Comparison of ENCODE assay signal across 9 cellular contexts in the genomic region with DNA sequence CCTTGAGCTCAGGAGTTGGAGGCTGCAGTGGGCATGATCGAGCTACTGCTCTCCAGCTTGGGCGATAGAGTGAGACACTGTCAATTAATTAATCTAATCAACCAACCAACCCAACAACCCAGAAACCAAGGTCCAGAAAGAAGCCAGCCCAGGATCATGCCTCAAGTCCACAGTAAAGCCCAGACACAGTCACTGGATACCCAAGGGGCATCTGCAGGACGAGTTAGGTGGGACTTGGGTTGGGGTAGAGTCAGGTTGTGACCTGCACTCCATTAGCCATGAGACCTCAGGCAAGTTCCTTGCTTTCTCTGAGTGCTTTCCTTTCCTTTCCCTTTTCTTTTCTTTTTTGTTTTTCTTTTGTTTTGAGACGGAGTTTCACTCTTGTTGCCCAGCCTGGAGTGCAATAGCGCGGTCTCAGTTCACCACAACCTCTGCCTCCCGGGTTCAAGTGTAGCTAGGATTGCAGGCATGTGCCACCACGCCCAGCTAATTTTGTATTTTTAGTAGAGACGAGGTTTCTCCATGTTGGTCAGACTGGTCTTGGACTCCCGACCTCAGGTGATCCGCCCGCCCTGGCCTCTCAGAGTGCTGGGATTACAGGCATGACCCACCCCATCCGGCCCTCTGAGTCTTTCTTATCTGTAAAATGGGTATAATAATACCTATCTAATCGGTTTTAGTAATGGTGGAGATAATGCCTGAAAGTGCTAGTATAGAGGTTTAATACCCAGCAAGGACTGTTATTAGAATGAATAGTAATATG. TPM values are rescaled to one million over a fixed set of nuclear protein-coding genes. Genes with fewer than 3 reads are reported as not detected.
DNase-seq lines count a peak whose midpoint lies in the region; ATAC-seq and TF ChIP-seq lines count a peak whose summit lies in the region.
"Had no signal": no experiment of that assay in that cellular context is flagged by ENCODE, and none has a peak within 500 bp of the region (broad histone marks: within the 10 kb centered on the region; RNA-seq: fewer than 3 reads in every experiment).

No MANE protein-coding gene starts in this region.

- no peak overlapping the region for H3K27ac Mint-ChIP-seq in CD4-positive, CD25-positive, alpha-beta regulatory T cell
- no peak overlapping the region for H3K27ac Mint-ChIP-seq in activated T-helper 17 cell treated with anti-CD3 and anti-CD28 coated beads, Interleukin-2, amount 50 U/mL, for 72 hours

- no peak overlapping the region for H3K4me3 ChIP-seq in CD4-positive, CD25-positive, alpha-beta regulatory T cell (ENCODE audit: low read depth, low read length)
- peak overlapping the region; percentile 50 for H3K4me3 ChIP-seq in H7 (ENCODE audit: insufficient read depth, low read depth, low read length)
- H3K4me3 ChIP-seq in mesendoderm (ENCODE audit: low read length) = no peak overlapping the region
- H3K4me3 ChIP-seq in left lung = no peak overlapping the region

- no peaks in the 10 kb centered on the region for H3K27me3 ChIP-seq in CD4-positive, CD25-positive, alpha-beta regulatory T cell (ENCODE audit: control insufficient read depth, insufficient read depth, low read length)
- H3K27me3 ChIP-seq in H7 (ENCODE audit: control insufficient read depth, insufficient read depth, low read length) = no peaks in the 10 kb centered on the region
- H3K27me3 ChIP-seq in mesendoderm (ENCODE audit: insufficient read depth, low read length, poor library complexity) = no peaks in the 10 kb centered on the region
- H3K27me3 ChIP-seq in left lung = peaks cover 0 to 20% of the 10 kb centered on the region in 2 donors

- no peaks in the 10 kb centered on the region for H3K9me3 Mint-ChIP-seq in CD4-positive, CD25-positive, alpha-beta regulatory T cell
- no peaks in the 10 kb centered on the region for H3K9me3 Mint-ChIP-seq in activated T-helper 17 cell treated with anti-CD3 and anti-CD28 coated beads, Interleukin-2, amount 50 U/mL, for 72 hours

- no peak overlapping the region for H2BK15ac ChIP-seq in mesendoderm (replicated peaks; ENCODE audit: low read depth)

- H3K4me2 ChIP-seq in mesendoderm (ENCODE audit: low read length) = no peak overlapping the region

- H3K9ac ChIP-seq in mesendoderm (ENCODE audit: low read length) = no peak overlapping the region

- peak overlapping the region in 3 of 4 donors; percentile 50 to 78 (median 63) for H3K4me3 Mint-ChIP-seq in CD4-positive, CD25-positive, alpha-beta regulatory T cell
- peak overlapping the region; percentile 59 for H3K4me3 Mint-ChIP-seq in activated T-helper 17 cell treated with anti-CD3 and anti-CD28 coated beads, Interleukin-2, amount 50 U/mL, for 72 hours

- intact Hi-C loops in left lung (cut with DNase I) = no loop called here

- H3K4me1 ChIP-seq in CD4-positive, CD25-positive, alpha-beta regulatory T cell (ENCODE audit: control insufficient read depth, insufficient read depth, low read length, poor library complexity, severe bottlenecking) = peaks cover 27% of the 10 kb centered on the region
- H3K4me1 ChIP-seq in mesendoderm (ENCODE audit: control insufficient read depth, low read depth, low read length) (peaks cover 2% of the 10 kb centered on the region), left lung (peaks cover 8 to 24% of the 10 kb centered on the region in 2 donors)

- no peaks in the 10 kb centered on the region for H3K9me3 ChIP-seq in CD4-positive, CD25-positive, alpha-beta regulatory T cell (ENCODE audit: control insufficient read depth in 2 of 2, low read length in 2 of 2)
- H3K9me3 ChIP-seq in left lung = no peaks in the 10 kb centered on the region
- H3K9me3 ChIP-seq: lower lobe of right lung had no signal

- no peak overlapping the region for H4K8ac ChIP-seq in mesendoderm (ENCODE audit: low read depth, low read length)

- H2BK5ac ChIP-seq in mesendoderm (ENCODE audit: low read length) = no peak overlapping the region

- no peak overlapping the region for H3K18ac ChIP-seq in mesendoderm (ENCODE audit: low read length)

- H3K36me3 Mint-ChIP-seq in CD4-positive, CD25-positive, alpha-beta regulatory T cell = no peaks in the 10 kb centered on the region
- H3K36me3 Mint-ChIP-seq in activated T-helper 17 cell treated with anti-CD3 and anti-CD28 coated beads, Interleukin-2, amount 50 U/mL, for 72 hours (ENCODE audit: low read depth) = no peaks in the 10 kb centered on the region

- no CpG with 5 or more reads among the region's 14 CpGs for WGBS in mesendoderm (ENCODE audit: extremely low coverage, insufficient coverage, low lambda C conversion rate)

- no peak for TF ChIP-seq CTCF in left lung (IDR thresholded peaks at IDR 0.05)

- H3K27me3 Mint-ChIP-seq in CD4-positive, CD25-positive, alpha-beta regulatory T cell = peaks cover 4% of the 10 kb centered on the region
- H3K27me3 Mint-ChIP-seq in activated T-helper 17 cell treated with anti-CD3 and anti-CD28 coated beads, Interleukin-2, amount 50 U/mL, for 72 hours = no peaks in the 10 kb centered on the region

- no peak for ATAC-seq in CD4-positive, CD25-positive, alpha-beta regulatory T cell (ENCODE audit: low read depth in 2 of 2)
- no peak for ATAC-seq in activated T-helper 17 cell treated with anti-CD3 and anti-CD28 coated beads, Interleukin-2, amount 50 U/mL, for 72 hours (replicated peaks)
- ATAC-seq in HG02840 (IDR thresholded peaks at IDR 0.05; ENCODE audit: low FRiP score, unreplicated experiment) (no peak), left lung (no peak)
- ATAC-seq in activated CD4-positive, CD25-positive, alpha-beta regulatory T cell treated with anti-CD3 and anti-CD28 coated beads, Interleukin-2, amount 50 U/mL, for 24 hours = no peak

- no peak for DNase-seq in CD4-positive, CD25-positive, alpha-beta regulatory T cell
- DNase-seq in H7 (peak; percentile 41), mesendoderm (no peak), NCI-H2227 treated with DMSO at 0.1 percent for 48 hours (lab: John Stamatoyannopoulos, UW) (no peak), left lung (no peak)
- DNase-seq: lower lobe of right lung had no signal

- H2BK120ac ChIP-seq in mesendoderm (ENCODE audit: low read depth, low read length) = no peak overlapping the region

- no peak overlapping the region for H4K5ac ChIP-seq in mesendoderm (ENCODE audit: low read length)

- no peak overlapping the region for H3K27ac ChIP-seq in CD4-positive, CD25-positive, alpha-beta regulatory T cell (ENCODE audit: insufficient read depth, low read length, poor library complexity, severe bottlenecking)
- H3K27ac ChIP-seq in mesendoderm (ENCODE audit: low read depth, low read length) = no peak overlapping the region
- no peak overlapping the region for H3K27ac ChIP-seq in left lung
- H3K27ac ChIP-seq: lower lobe of right lung had no signal

- H3K79me1 ChIP-seq in mesendoderm (ENCODE audit: low read length) = no peaks in the 10 kb centered on the region

- H3K23ac ChIP-seq in mesendoderm (ENCODE audit: low read length) = no peak overlapping the region

- H3K36me3 ChIP-seq in CD4-positive, CD25-positive, alpha-beta regulatory T cell (ENCODE audit: control insufficient read depth, insufficient read depth, low read length) = no peaks in the 10 kb centered on the region
- H3K36me3 ChIP-seq in H7 (replicated peaks; ENCODE audit: control insufficient read depth, insufficient read depth, low read length) (no peaks in the 10 kb centered on the region), mesendoderm (ENCODE audit: control insufficient read depth, insufficient read depth, low read length) (no peaks in the 10 kb centered on the region), left lung (peaks cover 0 to 9% of the 10 kb centered on the region in 2 donors)

- no peak overlapping the region for H3K4ac ChIP-seq in mesendoderm (ENCODE audit: low read depth, low read length)

- H3K79me2 ChIP-seq in mesendoderm (ENCODE audit: control insufficient read depth, insufficient read depth, low read length) = no peaks in the 10 kb centered on the region

- H3K56ac ChIP-seq in mesendoderm (ENCODE audit: low read length) = peak overlapping the region; percentile 81

- H3K4me1 Mint-ChIP-seq in CD4-positive, CD25-positive, alpha-beta regulatory T cell = peaks cover 0 to 32% (median 18%) of the 10 kb centered on the region in 4 donors
- H3K4me1 Mint-ChIP-seq in activated T-helper 17 cell treated with anti-CD3 and anti-CD28 coated beads, Interleukin-2, amount 50 U/mL, for 72 hours = peaks cover 5% of the 10 kb centered on the region

- H2AK5ac ChIP-seq in mesendoderm (ENCODE audit: low read length) = no peak overlapping the region

RNA-seq across cellular contexts. Expression of a gene that starts 3.5 kb away (rescaled TPM):
- 0.91 TPM for total RNA-seq in CD4-positive, CD25-positive, alpha-beta regulatory T cell
- under 1 TPM; 0.30 to 0.64 (median 0.61) TPM for polyA plus RNA-seq in CD4-positive, CD25-positive, alpha-beta regulatory T cell
- 1.1 and 2.9 TPM in 2 replicates for total RNA-seq in H7 (2014; rRNA removed; shearing (Covaris generic))
- under 1 TPM; 0.82 to 0.90 TPM for total RNA-seq in activated T-helper 17 cell treated with anti-CD3 and anti-CD28 coated beads, Interleukin-2, amount 50 U/mL, for 72 hours
- polyA plus RNA-seq in mesendoderm (2013, experiment 1 of 2) = 0.59 TPM
- 0.67 TPM for polyA plus RNA-seq in mesendoderm (2013, experiment 2 of 2)
- total RNA-seq in left lung = 1 to 10 TPM; 1.2 to 1.7 TPM

RNA-seq across cellular contexts. Expression of a gene that starts 12.8 kb away (rescaled TPM):
- 45.0 TPM for total RNA-seq in CD4-positive, CD25-positive, alpha-beta regulatory T cell
- polyA plus RNA-seq in CD4-positive, CD25-positive, alpha-beta regulatory T cell = 10 to 100 TPM; 41.6 to 56.1 (median 51.8) TPM
- total RNA-seq in H7 (2014; rRNA removed; shearing (Covaris generic)) = 56.1 and 59.2 TPM in 2 replicates
- 100 to 1,000 TPM in 1 of 2 donors, 10 to 100 TPM in 1; 76.7 to 108 TPM for total RNA-seq in activated T-helper 17 cell treated with anti-CD3 and anti-CD28 coated beads, Interleukin-2, amount 50 U/mL, for 72 hours
- polyA plus RNA-seq in mesendoderm (2013, experiment 1 of 2) = 113 TPM
- polyA plus RNA-seq in mesendoderm (2013, experiment 2 of 2) = 116 TPM
- 100 to 1,000 TPM in 1 of 2 donors, 10 to 100 TPM in 1; 66.5 to 116 TPM for total RNA-seq in left lung

RNA-seq across cellular contexts. Expression of a gene that starts 13.1 kb away (rescaled TPM):
- total RNA-seq in CD4-positive, CD25-positive, alpha-beta regulatory T cell = 11.8 TPM
- 10 to 100 TPM in 3 of 4 donors, 1 to 10 TPM in 1; 9.2 to 17.2 (median 12.0) TPM for polyA plus RNA-seq in CD4-positive, CD25-positive, alpha-beta regulatory T cell
- total RNA-seq in H7 (2014; rRNA removed; shearing (Covaris generic)) = 36.9 and 43.9 TPM in 2 replicates
- 10 to 100 TPM in 1 of 2 donors, 1 to 10 TPM in 1; 8.4 to 11.0 TPM for total RNA-seq in activated T-helper 17 cell treated with anti-CD3 and anti-CD28 coated beads, Interleukin-2, amount 50 U/mL, for 72 hours
- 9.6 TPM for polyA plus RNA-seq in mesendoderm (2013, experiment 1 of 2)
- 9.0 TPM for polyA plus RNA-seq in mesendoderm (2013, experiment 2 of 2)
- 10 to 100 TPM; 41.5 to 56.2 TPM for total RNA-seq in left lung

RNA-seq across cellular contexts. Expression of a gene that starts 17.7 kb away (rescaled TPM):
- 40.8 TPM for total RNA-seq in CD4-positive, CD25-positive, alpha-beta regulatory T cell
- polyA plus RNA-seq in CD4-positive, CD25-positive, alpha-beta regulatory T cell = 10 to 100 TPM; 44.0 to 55.4 (median 49.5) TPM
- 29.4 and 35.0 TPM in 2 replicates for total RNA-seq in H7 (2014; rRNA removed; shearing (Covaris generic))
- 10 to 100 TPM; 46.2 to 57.8 TPM for total RNA-seq in activated T-helper 17 cell treated with anti-CD3 and anti-CD28 coated beads, Interleukin-2, amount 50 U/mL, for 72 hours
- polyA plus RNA-seq in mesendoderm (2013, experiment 1 of 2) = 47.9 TPM
- polyA plus RNA-seq in mesendoderm (2013, experiment 2 of 2) = 45.7 TPM
- total RNA-seq in left lung = 10 to 100 TPM; 56.3 to 73.7 TPM

RNA-seq across cellular contexts. Expression of a gene that starts 28.4 kb away (rescaled TPM):
- total RNA-seq in CD4-positive, CD25-positive, alpha-beta regulatory T cell = 2.5 TPM
- polyA plus RNA-seq in CD4-positive, CD25-positive, alpha-beta regulatory T cell = under 1 TPM in 3 of 4 donors, not detected in 1; 0.25 to 0.71 (median 0.39) TPM
- total RNA-seq in H7 (2014; rRNA removed; shearing (Covaris generic)) = 14.7 and 17.0 TPM in 2 replicates
- 10 to 100 TPM; 25.9 to 34.2 TPM for total RNA-seq in activated T-helper 17 cell treated with anti-CD3 and anti-CD28 coated beads, Interleukin-2, amount 50 U/mL, for 72 hours
- 26.0 TPM for polyA plus RNA-seq in mesendoderm (2013, experiment 1 of 2)
- polyA plus RNA-seq in mesendoderm (2013, experiment 2 of 2) = 26.0 TPM
- total RNA-seq in left lung = 1 to 10 TPM; 6.5 to 7.7 TPM
